ENCODE assay signal across 12 cellular contexts in the genomic region with DNA sequence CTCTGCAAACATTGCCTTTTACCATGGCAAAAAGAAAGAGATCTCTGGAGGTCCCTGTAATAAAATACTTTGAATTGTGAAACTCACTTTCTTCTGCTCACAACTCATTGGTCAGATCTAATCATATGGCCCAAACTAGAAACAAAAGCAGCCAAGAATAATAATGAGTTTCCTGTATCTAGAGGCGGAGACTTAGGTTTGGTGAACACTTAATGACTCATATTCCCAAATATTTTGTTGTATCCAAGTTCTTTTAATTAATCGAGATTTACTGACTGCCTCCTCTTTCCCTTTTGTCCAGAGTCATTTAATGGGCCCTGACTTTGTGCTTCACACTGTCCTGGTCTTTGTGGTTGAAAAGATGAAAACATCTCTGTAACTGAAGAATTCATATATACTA.
DNase-seq lines count a peak whose midpoint lies in the region; ATAC-seq and TF ChIP-seq lines count a peak whose summit lies in the region.
"Had no signal": no experiment of that assay in that cellular context is flagged by ENCODE, and none has a peak within 500 bp of the region (broad histone marks: within the 10 kb centered on the region; RNA-seq: fewer than 3 reads in every experiment).

No MANE protein-coding gene starts in this region.

- H3K27me3 Mint-ChIP-seq in progenitor cell of endocrine pancreas (no peaks in the 10 kb centered on the region), natural killer cell (ENCODE audit: low read depth in 2 of 2) (no peaks in the 10 kb centered on the region)
- H3K27me3 Mint-ChIP-seq: CD8-positive, alpha-beta memory T cell had no signal

- H3K27ac ChIP-seq in lung (ENCODE audit: low read depth in 1 of 2, low read length in 1 of 2) = no peak overlapping the region
- H3K27ac ChIP-seq: parathyroid adenoma had no signal

- no peak overlapping the region for H3K4me2 ChIP-seq in Loucy (ENCODE audit: low read depth, low read length, poor library complexity, severe bottlenecking)

- no peaks in the 10 kb centered on the region for H4K20me1 ChIP-seq in Loucy (ENCODE audit: insufficient read depth, low read length, poor library complexity, severe bottlenecking)

- H3K9me3 Mint-ChIP-seq in progenitor cell of endocrine pancreas (ENCODE audit: low read depth) (peaks cover 2% of the 10 kb centered on the region), natural killer cell (peaks cover 0 to 4% of the 10 kb centered on the region in 2 donors)
- H3K9me3 Mint-ChIP-seq: CD8-positive, alpha-beta memory T cell had no signal

- no peaks in the 10 kb centered on the region for H3K9me2 ChIP-seq in Loucy (replicated peaks; ENCODE audit: low read depth, low read length)

- intact Hi-C loops in natural killer cell (cut with micrococcal nuclease) = no loop called here

- H3K27me3 ChIP-seq in Loucy (ENCODE audit: insufficient read depth, low read length, poor library complexity, severe bottlenecking) = no peaks in the 10 kb centered on the region
- H3K27me3 ChIP-seq in lung (ENCODE audit: control insufficient read depth, insufficient read depth) = no peaks in the 10 kb centered on the region

- DNase-seq in AG09309 (ENCODE audit: low read depth) (peak; percentile 53), cardiac fibroblast (ENCODE audit: low read depth in 2 of 2) (peak; percentile 93), lung (ENCODE audit: low spot score) (no peak), progenitor cell of endocrine pancreas (ENCODE audit: low spot score, unreplicated experiment) (no peak), DMS153 (lab: John Stamatoyannopoulos, UW) (no peak), natural killer cell (no peak), NCI-H146 (lab: John Stamatoyannopoulos, UW) (no peak)
- DNase-seq: CD8-positive, alpha-beta memory T cell; KG1; NCI-H510A treated with DMSO at 0.1 percent for 48 hours had no signal

- H3F3A ChIP-seq in Loucy (ENCODE audit: low read depth) = no peaks in the 10 kb centered on the region

- H3K36me3 ChIP-seq in Loucy (ENCODE audit: insufficient read depth, low read length) (no peaks in the 10 kb centered on the region), lung (ENCODE audit: control insufficient read depth in 2 of 2, insufficient read depth in 2 of 2, low read length in 2 of 2) (peaks cover 0 to 3% of the 10 kb centered on the region in 2 donors)

- ATAC-seq in lung (ENCODE audit: insufficient read depth, low FRiP score) (peak; percentile 76), natural killer cell (no peak)

- no peaks in the 10 kb centered on the region for H3K79me2 ChIP-seq in Loucy (ENCODE audit: insufficient read depth, low read length)
- H3K79me2 ChIP-seq: parathyroid adenoma had no signal

- H3K9me3 ChIP-seq in Loucy (ENCODE audit: insufficient read depth, low read depth, low read length) (no peaks in the 10 kb centered on the region), lung (ENCODE audit: control insufficient read depth in 2 of 2, insufficient read depth in 1 of 2, low read length in 1 of 2) (no peaks in the 10 kb centered on the region)

- H3K36me3 Mint-ChIP-seq in progenitor cell of endocrine pancreas (ENCODE audit: insufficient read depth) = no peaks in the 10 kb centered on the region
- H3K36me3 Mint-ChIP-seq in natural killer cell = no peaks in the 10 kb centered on the region
- H3K36me3 Mint-ChIP-seq: CD8-positive, alpha-beta memory T cell had no signal

- H3K4me1 ChIP-seq in Loucy (ENCODE audit: insufficient read depth, low read length, poor library complexity, severe bottlenecking) (no peaks in the 10 kb centered on the region), lung (ENCODE audit: control insufficient read depth in 2 of 2, insufficient read depth in 2 of 2, low read length in 2 of 2) (no peaks in the 10 kb centered on the region)
- H3K4me1 ChIP-seq: parathyroid adenoma had no signal

- TF ChIP-seq CTCF in AG09309 (IDR thresholded peaks at IDR 0.05; ENCODE audit: control insufficient read depth, insufficient read depth, low read depth, low read length, missing control alignments) = no peak
- no peak for TF ChIP-seq CTCF in Loucy (conservative IDR thresholded peaks at IDR 0.05; ENCODE audit: low read length)
- no peak for TF ChIP-seq CTCF in cardiac fibroblast (IDR thresholded peaks at IDR 0.05; ENCODE audit: low read depth, low read length)
- TF ChIP-seq CTCF in lung (IDR thresholded peaks at IDR 0.05; ENCODE audit: control extremely low read depth, extremely low read depth) = no peak
- TF ChIP-seq CTCF in progenitor cell of endocrine pancreas (IDR thresholded peaks at IDR 0.05; ENCODE audit: unreplicated experiment) = no peak
- no peak for TF ChIP-seq CTCF in natural killer cell (IDR thresholded peaks at IDR 0.05)

- H2AFZ ChIP-seq in Loucy (ENCODE audit: low read length) = 0 out of 2 replicates have a peak overlapping the region, but pooled peaks have one; percentile 19
- H2AFZ ChIP-seq: parathyroid adenoma had no signal

- H3K4me3 Mint-ChIP-seq in progenitor cell of endocrine pancreas (ENCODE audit: low read depth) (no peak overlapping the region), natural killer cell (no peak overlapping the region)
- H3K4me3 Mint-ChIP-seq: CD8-positive, alpha-beta memory T cell had no signal

- no peak overlapping the region for H3K9ac ChIP-seq in Loucy (ENCODE audit: low read depth, low read length, poor library complexity, severe bottlenecking)
- H3K9ac ChIP-seq: parathyroid adenoma had no signal

- WGBS in lung, 2 donors = 52 to 73% methylated on average over 2 of the region's 2 CpGs

- H3K4me1 Mint-ChIP-seq in progenitor cell of endocrine pancreas (ENCODE audit: low read depth) (no peaks in the 10 kb centered on the region), natural killer cell (no peaks in the 10 kb centered on the region)
- H3K4me1 Mint-ChIP-seq: CD8-positive, alpha-beta memory T cell had no signal

- H3K4me3 ChIP-seq in AG09309 (ENCODE audit: control insufficient read depth, low read depth, low read length) (no peak overlapping the region), Loucy (ENCODE audit: low read length, poor library complexity, severe bottlenecking) (no peak overlapping the region), cardiac fibroblast (replicated peaks in 1 of 2; ENCODE audit: low read depth in 2 of 2, low read length in 2 of 2) (peak overlapping the region in 1 of 2 donors; percentile 1), lung (no peak overlapping the region)

- H3K27ac Mint-ChIP-seq in progenitor cell of endocrine pancreas (no peak overlapping the region), natural killer cell (no peak overlapping the region)
- H3K27ac Mint-ChIP-seq: CD8-positive, alpha-beta memory T cell had no signal

Comparison
In these comparisons a context has a peak if more than half of its experiments do, and no peak if none do; other contexts are left out.
1. DNase-seq: peak in AG09309 (single experiment) and cardiac fibroblast (2 of 2); none in lung (single experiment), progenitor cell of endocrine pancreas (single experiment), DMS153 (single experiment), natural killer cell (single experiment) and NCI-H146 (single experiment).